Comparison of ENCODE assay signal across 8 cellular contexts in the genomic region with DNA sequence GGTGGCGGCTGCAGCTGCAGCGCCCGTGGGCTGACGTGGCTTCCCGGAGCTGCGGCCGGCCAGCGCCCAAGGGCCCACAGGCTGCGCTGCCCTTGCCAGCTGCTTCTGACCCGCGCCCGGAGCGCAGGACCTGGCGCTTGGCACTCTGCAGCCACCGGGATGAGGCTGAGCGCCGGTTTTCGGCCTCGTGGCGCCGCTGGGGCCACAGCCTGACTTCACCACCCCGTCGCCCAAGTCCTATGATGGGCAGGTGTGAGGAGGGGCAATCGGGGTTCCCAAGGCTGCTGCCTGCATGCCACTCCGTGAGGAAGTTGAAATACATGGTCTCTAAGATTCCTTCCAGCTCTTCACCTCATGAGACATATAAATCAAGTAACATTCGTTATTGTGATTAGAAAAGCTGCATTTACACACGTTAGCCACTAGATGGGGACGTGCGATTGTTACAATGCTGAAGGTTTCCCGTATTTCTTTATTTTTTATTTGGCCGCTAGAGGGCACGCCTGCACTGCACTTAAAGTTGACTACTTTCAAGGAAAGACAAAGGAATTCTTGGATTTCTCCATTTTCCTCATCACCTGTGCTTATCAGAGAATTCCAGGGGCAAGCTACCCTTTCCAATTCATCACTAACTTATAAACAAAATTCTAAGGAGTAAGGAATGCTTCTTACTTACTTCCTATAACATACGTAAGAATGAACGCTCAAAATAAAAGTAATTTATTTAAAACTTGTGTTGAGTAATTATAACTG. TPM values are rescaled to one million over a fixed set of nuclear protein-coding genes. Genes with fewer than 3 reads are reported as not detected.
A peak's percentile ranks its signal among the peaks of the same experiment; 100 is the strongest.
DNase-seq lines count a peak whose midpoint lies in the region; ATAC-seq and TF ChIP-seq lines count a peak whose summit lies in the region.
"Not testable (repeated sequence)": the region's sequence is repeated elsewhere in the genome, so short reads cannot be mapped to it uniquely, and the experiment has no call there.

No MANE protein-coding gene starts in this region.

- WGBS in adrenal gland, 4 donors: 4 to 12% (median 8%) methylated on average over 11 to 34 of the region's 34 CpGs

- H3K4me3 Mint-ChIP-seq in T-cell: peak overlapping the region; percentile 83 to 96 (median 92)

- intact Hi-C loops in adrenal gland (cut with DNase I): not testable (repeated sequence)

- peak overlapping the region; percentile 49 to 94 (median 74) for H3K27ac ChIP-seq in adrenal gland

- H3K36me3 ChIP-seq in adrenal gland (replicated peaks in 1 of 2); mucosa of stomach (ENCODE audit: control insufficient read depth, insufficient read depth, low read length): not testable (repeated sequence)

- not testable (repeated sequence) for H3K4me1 Mint-ChIP-seq in T-cell

- not testable (repeated sequence) for H3K36me3 Mint-ChIP-seq in T-cell

- peak; percentile 84 to 99 (median 98) for TF ChIP-seq CTCF in adrenal gland (IDR thresholded peaks at IDR 0.05)

- H3K4me3 ChIP-seq in adrenal gland (peak overlapping the region in 2 of 4 donors; percentile 32 to 69), mucosa of stomach (ENCODE audit: low read length) (peak overlapping the region; percentile 77)

- ATAC-seq in GM19452 (IDR thresholded peaks at IDR 0.05; ENCODE audit: unreplicated experiment) (peak; percentile 44), HG03439 (IDR thresholded peaks at IDR 0.05; ENCODE audit: unreplicated experiment) (peak; percentile 68), T-cell (replicated peaks in 1 of 4) (peak; percentile 55 to 64 (median 58))

- H3K9me3 Mint-ChIP-seq in T-cell: not testable (repeated sequence)

- peaks cover 11 to 21% of the 10 kb centered on the region in 2 donors for H3K27me3 Mint-ChIP-seq in T-cell

- POLR2A ChIA-PET in T-cell (lab: Charles Lee): not testable (repeated sequence)

- CTCF ChIA-PET in T-cell (lab: Charles Lee): interaction anchor here (0.5 to 1.7 kb wide), 17 partner anchors 8 to 970 kb away, joined by 3 to 8 read pairs (median 4); a partner anchor contains a TSS

- peak overlapping the region; percentile 87 for H3K9ac ChIP-seq in mucosa of stomach (ENCODE audit: low read length)

- H3K9me3 ChIP-seq in adrenal gland (replicated peaks in 1 of 3); mucosa of stomach (ENCODE audit: control insufficient read depth, low read length): not testable (repeated sequence)

- H3K27me3 ChIP-seq in adrenal gland; mucosa of stomach (ENCODE audit: control insufficient read depth, insufficient read depth, low read length): not testable (repeated sequence)

- not testable (repeated sequence) for H3K4me1 ChIP-seq in adrenal gland (replicated peaks in 1 of 2); mucosa of stomach (ENCODE audit: control insufficient read depth, insufficient read depth, low read length)

- TF ChIP-seq POLR2A in adrenal gland (IDR thresholded peaks at IDR 0.05): peak in 1 of 2 donors; percentile 20

- peak overlapping the region; percentile 89 to 91 for H3K27ac Mint-ChIP-seq in T-cell

- peak; percentile 56 for DNase-seq in CD1c-positive myeloid dendritic cell (ENCODE audit: extremely low spot score)
- DNase-seq in T-cell: peak in 27 of 34 experiments; percentile 18 to 64 (median 36)
- DNase-seq in adrenal gland: peak; percentile 60 to 91 (median 80)
- peak; percentile 37 for DNase-seq in foreskin melanocyte
- peak; percentile 15 for DNase-seq in stimulated activated CD8-positive, alpha-beta memory T cell treated with anti-CD3 and anti-CD28 coated beads, Interleukin-4, amount 100 ng/mL, for 24 hours (ENCODE audit: low read depth)

RNA-seq across cellular contexts. Expression of a gene that starts 1.1 kb away (rescaled TPM):
- total RNA-seq in T-cell (10 to 100 TPM; 60.6 to 94.8 (median 68.6) TPM), adrenal gland (10 to 100 TPM in 5 of 8 donors, 1 to 10 TPM in 3; 3.9 to 41.2 (median 10.8) TPM)
- 1 to 10 TPM; 1.2 to 7.4 (median 2.8) TPM for polyA plus RNA-seq in adrenal gland

RNA-seq across cellular contexts. Expression of a gene that starts 42.0 kb away (rescaled TPM):
- total RNA-seq in T-cell: 1 to 10 TPM in 4 of 5 donors, not detected in 1; 3.3 to 3.9 (median 3.8) TPM
- 1 to 10 TPM in 6 of 8 donors, under 1 TPM in 2; 0.30 to 2.3 (median 1.6) TPM for total RNA-seq in adrenal gland
- 1 to 10 TPM in 2 of 3 donors, under 1 TPM in 1; 0.90 to 3.3 (median 1.2) TPM for polyA plus RNA-seq in adrenal gland

Comparison
In these comparisons a context has a peak if more than half of its experiments do, and no peak if none do; other contexts are left out.
1. DNase-seq: peak in every context shown above with its lines; median percentile 80 in adrenal gland; 56 in CD1c-positive myeloid dendritic cell; 37 in foreskin melanocyte; 36 in T-cell; 15 in stimulated activated CD8-positive, alpha-beta memory T cell treated with anti-CD3 and anti-CD28 coated beads, Interleukin-4, amount 100 ng/mL, for 24 hours.